Comparison of ENCODE assay signal across 8 cellular contexts in genomic region chr19:2785244-2786000, GRCh38. TPM values are rescaled to one million over a fixed set of nuclear protein-coding genes. Genes with fewer than 3 reads are reported as not detected.
DNase-seq lines count a peak whose midpoint lies in the region; ATAC-seq and TF ChIP-seq lines count a peak whose summit lies in the region.

Gene THOP1, plus strand, starts transcription at chr19:2785503. Its CDS starts 160 bp downstream, at chr19:2785663.

- H3K9me3 ChIP-seq in Loucy (ENCODE audit: insufficient read depth, low read depth, low read length): no peaks in the 10 kb centered on the region

- no peaks in the 10 kb centered on the region for H3K27me3 ChIP-seq in Loucy (ENCODE audit: insufficient read depth, low read length, poor library complexity, severe bottlenecking)

- no peaks in the 10 kb centered on the region for H3K36me3 ChIP-seq in Loucy (ENCODE audit: insufficient read depth, low read length)

- peak within 1 kb of the TSS; percentile 84 for H2AFZ ChIP-seq in Loucy (ENCODE audit: low read length)

- H3K27me3 Mint-ChIP-seq in natural killer cell (ENCODE audit: low read depth in 2 of 2): no peaks in the 10 kb centered on the region

- H3K79me2 ChIP-seq in Loucy (ENCODE audit: insufficient read depth, low read length): peaks cover 72% of the 10 kb centered on the region

- H3K4me1 Mint-ChIP-seq in natural killer cell: peaks cover 23 to 32% of the 10 kb centered on the region in 2 donors

- H3K27ac Mint-ChIP-seq in natural killer cell: peak within 1 kb of the TSS; percentile 82 to 93

- H4K20me1 ChIP-seq in Loucy (ENCODE audit: insufficient read depth, low read length, poor library complexity, severe bottlenecking): peaks cover 23% of the 10 kb centered on the region

- H3K4me3 Mint-ChIP-seq in natural killer cell: peak within 1 kb of the TSS; percentile 88

- H3K9me3 Mint-ChIP-seq in natural killer cell: no peaks in the 10 kb centered on the region

- DNase-seq in Daoy (ENCODE audit: low read depth) (peak; percentile 100), H4 (ENCODE audit: low spot score) (peak; percentile 98), fibroblast of peridontal ligament (ENCODE audit: extremely low read depth) (peak; percentile 96), natural killer cell (peak; percentile 94)
- peak; percentile 98 for DNase-seq in activated T-helper 9 cell treated with anti-CD3 and anti-CD28 coated beads, Interleukin-2, amount 50 U/mL, for 16 hours (ENCODE audit: low read depth)
- DNase-seq in stimulated activated naive CD4-positive, alpha-beta T cell treated with Interleukin-2 at 50 U/mL for 16 hours (lab: John Stamatoyannopoulos, UW): peak; percentile 99

- peak within 1 kb of the TSS; percentile 97 for H3K9ac ChIP-seq in Loucy (ENCODE audit: low read depth, low read length, poor library complexity, severe bottlenecking)

- intact Hi-C loops in natural killer cell (cut with micrococcal nuclease): no loop called here

- no peaks in the 10 kb centered on the region for H3K9me2 ChIP-seq in Loucy (replicated peaks; ENCODE audit: low read depth, low read length)

- ATAC-seq in natural killer cell: peak; percentile 87 to 97 (median 90)

- H3K36me3 Mint-ChIP-seq in natural killer cell: no peaks in the 10 kb centered on the region

- peak; percentile 87 for TF ChIP-seq POLR2A in Raji (IDR thresholded peaks at IDR 0.05; ENCODE audit: insufficient read depth, low read depth, low read length)

- peak within 1 kb of the TSS; percentile 95 for H3K4me2 ChIP-seq in Loucy (ENCODE audit: low read depth, low read length, poor library complexity, severe bottlenecking)

- H3K4me3 ChIP-seq in Loucy (ENCODE audit: low read length, poor library complexity, severe bottlenecking): peak within 1 kb of the TSS; percentile 100

- no peaks in the 10 kb centered on the region for H3F3A ChIP-seq in Loucy (ENCODE audit: low read depth)

- peaks cover 29% of the 10 kb centered on the region for H3K4me1 ChIP-seq in Loucy (ENCODE audit: insufficient read depth, low read length, poor library complexity, severe bottlenecking)

- no peak for TF ChIP-seq CTCF in Loucy (conservative IDR thresholded peaks at IDR 0.05; ENCODE audit: low read length)
- TF ChIP-seq CTCF in natural killer cell (IDR thresholded peaks at IDR 0.05): no peak

RNA-seq across cellular contexts. Expression of gene THOP1, which starts in this region (rescaled TPM):
- 240 and 251 TPM in 2 replicates for total RNA-seq in Daoy (2014; rRNA removed; shearing (Covaris generic))
- 74.8 and 107 TPM in 2 replicates for total RNA-seq in H4 (2014; rRNA removed; shearing (Covaris generic))
- total RNA-seq in natural killer cell: 10 to 100 TPM; 31.6 to 44.0 (median 33.4) TPM

Comparison
In these comparisons a context has a peak if more than half of its experiments do, and no peak if none do; other contexts are left out.
1. Peak in every context shown above with its lines: DNase-seq, ATAC-seq and H3K4me3 ChIP-seq.